Comparison of ENCODE assay signal across 19 cellular contexts in the genomic region with DNA sequence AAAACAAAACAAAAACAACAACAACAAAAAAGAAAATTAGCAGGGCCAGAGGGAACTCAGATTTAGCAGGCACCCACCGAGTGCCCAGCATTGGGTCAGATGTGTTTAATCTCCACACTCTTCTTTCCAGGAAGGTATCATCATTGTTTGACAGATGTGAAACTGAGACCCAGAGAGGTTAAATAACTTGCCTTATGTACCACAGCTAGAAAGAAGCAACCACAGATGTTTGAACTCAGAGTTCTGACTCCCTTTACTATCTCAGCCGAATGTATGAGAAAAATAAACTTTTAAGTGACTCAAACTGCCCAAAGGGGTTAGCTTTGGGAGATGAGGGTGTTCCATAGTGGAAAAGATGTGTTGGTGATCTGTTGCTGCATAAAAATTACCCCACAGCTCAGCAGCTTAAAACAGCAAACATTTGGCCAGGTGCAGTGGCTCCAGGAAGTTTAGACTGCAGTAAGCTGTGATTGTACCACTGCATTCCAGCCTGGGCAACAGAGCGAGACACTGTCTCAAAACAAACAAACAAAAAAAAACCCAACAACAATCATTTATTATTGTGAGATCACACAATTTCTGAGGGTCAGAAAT. TPM values are rescaled to one million over a fixed set of nuclear protein-coding genes. Genes with fewer than 3 reads are reported as not detected.
DNase-seq lines count a peak whose midpoint lies in the region; ATAC-seq and TF ChIP-seq lines count a peak whose summit lies in the region.
"Had no signal": no experiment of that assay in that cellular context is flagged by ENCODE, and none has a peak within 500 bp of the region (broad histone marks: within the 10 kb centered on the region; RNA-seq: fewer than 3 reads in every experiment).

No MANE protein-coding gene starts in this region.

- peak overlapping the region; percentile 10 to 52 (median 30) for H3K27ac ChIP-seq in thyroid gland
- H3K27ac ChIP-seq: GM23248 had no signal

- no peak for TF ChIP-seq CTCF in thyroid gland (IDR thresholded peaks at IDR 0.05)

- peaks cover 28% of the 10 kb centered on the region for H3K27me3 Mint-ChIP-seq in activated naive CD4-positive, alpha-beta T cell treated with anti-CD3 and anti-CD28 coated beads for 36 hours (ENCODE audit: low read depth)

- peak overlapping the region; percentile 36 for H3K27ac Mint-ChIP-seq in activated naive CD4-positive, alpha-beta T cell treated with anti-CD3 and anti-CD28 coated beads for 36 hours
- H3K27ac Mint-ChIP-seq: CD4-positive, alpha-beta T cell; mesothelial cell of epicardium had no signal

- no peak for ATAC-seq in Right ventricle myocardium superior (ENCODE audit: poor library complexity)

- no peaks in the 10 kb centered on the region for H3K27me3 ChIP-seq in thyroid gland

- TF ChIP-seq POLR2A in thyroid gland (IDR thresholded peaks at IDR 0.05), result no peak

- no peaks in the 10 kb centered on the region for H3K9me3 ChIP-seq in thyroid gland
- H3K9me3 ChIP-seq: spleen, tibial nerve had no signal

- peaks cover 44 to 55% of the 10 kb centered on the region in 2 donors for H3K4me1 ChIP-seq in thyroid gland

- no peaks in the 10 kb centered on the region for H3K9me3 Mint-ChIP-seq in activated naive CD4-positive, alpha-beta T cell treated with anti-CD3 and anti-CD28 coated beads for 36 hours
- H3K9me3 Mint-ChIP-seq: CD4-positive, alpha-beta T cell; mesothelial cell of epicardium had no signal

- no peaks in the 10 kb centered on the region for H3K36me3 Mint-ChIP-seq in activated naive CD4-positive, alpha-beta T cell treated with anti-CD3 and anti-CD28 coated beads for 36 hours (ENCODE audit: low read depth)
- H3K36me3 Mint-ChIP-seq: mesothelial cell of epicardium had no signal

- CTCF ChIA-PET in activated naive CD4-positive, alpha-beta T cell treated with anti-CD3 and anti-CD28 coated beads for 36 hours (lab: Charles Lee), result interaction anchor here (0.6 to 3.7 kb wide), 2 partner anchors 10 to 327 kb away, joined by 3 to 25 read pairs; no protein-coding TSS in a partner anchor

- no peak for DNase-seq in activated naive CD4-positive, alpha-beta T cell treated with anti-CD3 and anti-CD28 coated beads for 36 hours
- no peak for DNase-seq in activated naive CD4-positive, alpha-beta T cell (lab: John Stamatoyannopoulos, UW)
- DNase-seq in NCI-H69 (lab: John Stamatoyannopoulos, UW), result peak; percentile 19
- peak; percentile 61 for DNase-seq in dermis blood vessel endothelial cell
- peak in 1 of 2 donors; percentile 49 for DNase-seq in thyroid gland
- no peak for DNase-seq in NOMO-1 treated with DMSO at 0.1 percent for 48 hours (lab: John Stamatoyannopoulos, UW; ENCODE audit: unreplicated experiment)
- no peak for DNase-seq in NCI-H2196 (lab: John Stamatoyannopoulos, UW; ENCODE audit: unreplicated experiment)
- DNase-seq in Right ventricle myocardium superior, result no peak
- DNase-seq: activated effector memory CD4-positive, alpha-beta T cell treated with Interleukin-2 at 50 U/mL for 16 hours; CD4-positive, alpha-beta T cell; DND-41; foreskin fibroblast; GM23248; hypothalamus; Kasumi-1; NCI-H1417 treated with DMSO at 0.1 percent for 48 hours; spleen had no signal

- peaks cover 30% of the 10 kb centered on the region for H3K4me1 Mint-ChIP-seq in activated naive CD4-positive, alpha-beta T cell treated with anti-CD3 and anti-CD28 coated beads for 36 hours (ENCODE audit: low read depth)

- H3K36me3 ChIP-seq in thyroid gland, result no peaks in the 10 kb centered on the region
- H3K36me3 ChIP-seq: spleen, tibial nerve had no signal

- 33 to 52% methylated on average over 3 of the region's 3 CpGs for WGBS in thyroid gland, 2 donors

- intact Hi-C loops in activated naive CD4-positive, alpha-beta T cell treated with anti-CD3 and anti-CD28 coated beads for 36 hours (cut with micrococcal nuclease), result no loop called here
- intact Hi-C loops in thyroid gland (cut with DNase I) (no loop called here), Right ventricle myocardium superior (cut with DNase I) (no loop called here)

- no peak overlapping the region for H3K4me3 Mint-ChIP-seq in activated naive CD4-positive, alpha-beta T cell treated with anti-CD3 and anti-CD28 coated beads for 36 hours
- H3K4me3 Mint-ChIP-seq: CD4-positive, alpha-beta T cell; mesothelial cell of epicardium had no signal

- no peak overlapping the region for H3K4me3 ChIP-seq in thyroid gland (replicated peaks in 1 of 3)
- H3K4me3 ChIP-seq: GM23248, spleen, tibial nerve had no signal

RNA-seq across cellular contexts. Expression of a gene that starts 4.5 kb away (rescaled TPM):
- 1 to 10 TPM; 3.5 to 3.7 TPM for total RNA-seq in activated naive CD4-positive, alpha-beta T cell treated with anti-CD3 and anti-CD28 coated beads for 36 hours
- total RNA-seq in dermis blood vessel endothelial cell (25.8 and 31.1 TPM in 2 replicates), thyroid gland (10 to 100 TPM; 14.2 to 23.1 (median 16.4) TPM), Right ventricle myocardium superior (3.4 TPM)

RNA-seq across cellular contexts. Expression of a gene that starts 23.2 kb away (rescaled TPM):
- 100 to 1,000 TPM; 346 to 348 TPM for total RNA-seq in activated naive CD4-positive, alpha-beta T cell treated with anti-CD3 and anti-CD28 coated beads for 36 hours
- total RNA-seq in dermis blood vessel endothelial cell (47.5 and 79.2 TPM in 2 replicates), thyroid gland (100 to 1,000 TPM; 103 to 235 (median 166) TPM), Right ventricle myocardium superior (1,582 TPM)

RNA-seq across cellular contexts. Expression of a gene that starts 34.3 kb away (rescaled TPM):
- under 1 TPM; 0.15 to 0.38 TPM for total RNA-seq in activated naive CD4-positive, alpha-beta T cell treated with anti-CD3 and anti-CD28 coated beads for 36 hours
- total RNA-seq in dermis blood vessel endothelial cell, result 9.5 and 11.6 TPM in 2 replicates
- 10 to 100 TPM in 2 of 4 donors, 1 to 10 TPM in 2; 7.6 to 16.7 (median 10.1) TPM for total RNA-seq in thyroid gland
- total RNA-seq in Right ventricle myocardium superior, result 1.2 TPM

RNA-seq across cellular contexts. Expression of a gene that starts 54.4 kb away (rescaled TPM):
- total RNA-seq in activated naive CD4-positive, alpha-beta T cell treated with anti-CD3 and anti-CD28 coated beads for 36 hours, result 10 to 100 TPM; 60.3 to 63.0 TPM
- total RNA-seq in dermis blood vessel endothelial cell (41.0 and 57.0 TPM in 2 replicates), thyroid gland (100 to 1,000 TPM in 1 of 4 donors, 10 to 100 TPM in 3; 72.1 to 136 (median 88.2) TPM), Right ventricle myocardium superior (115 TPM)

Comparison
In these comparisons a context has a peak if more than half of its experiments do, and no peak if none do; other contexts are left out.
1. DNase-seq: peak in NCI-H69 (single experiment) and dermis blood vessel endothelial cell (single experiment); none in activated naive CD4-positive, alpha-beta T cell treated with anti-CD3 and anti-CD28 coated beads for 36 hours (single experiment), activated naive CD4-positive, alpha-beta T cell (0 of 4), NOMO-1 treated with DMSO at 0.1 percent for 48 hours (single experiment), NCI-H2196 (single experiment) and Right ventricle myocardium superior (single experiment).